Comparison of ENCODE assay signal across 12 cellular contexts in genomic region chr9:81562221-81563019, GRCh38.
DNase-seq lines count a peak whose midpoint lies in the region; ATAC-seq, FAIRE-seq and TF ChIP-seq lines count a peak whose summit lies in the region.
"Had no signal": no experiment of that assay in that cellular context is flagged by ENCODE, and none has a peak within 500 bp of the region (broad histone marks: within the 10 kb centered on the region; RNA-seq: fewer than 3 reads in every experiment).

No MANE protein-coding gene starts in this region.

- H3K4me2 ChIP-seq in smooth muscle cell = no peak overlapping the region

- no peak for FAIRE-seq in kidney (lab: Jason Lieb, UNC)
- FAIRE-seq: GM19239 had no signal

- H3K9ac ChIP-seq in kidney (ENCODE audit: low read length in 2 of 2) = no peak overlapping the region
- H3K9ac ChIP-seq in smooth muscle cell (ENCODE audit: low read depth) = no peak overlapping the region

- H3K79me2 ChIP-seq in smooth muscle cell (ENCODE audit: low read depth) = no peaks in the 10 kb centered on the region

- TF ChIP-seq CTCF in breast epithelium (IDR thresholded peaks at IDR 0.05) (no peak), kidney (IDR thresholded peaks at IDR 0.05; ENCODE audit: borderline replicate concordance, extremely low read depth, insufficient read depth) (no peak), smooth muscle cell (IDR thresholded peaks at IDR 0.05; ENCODE audit: borderline replicate concordance, insufficient read depth, poor library complexity, severe bottlenecking) (no peak), lower lobe of right lung (IDR thresholded peaks at IDR 0.05) (no peak)

- no peaks in the 10 kb centered on the region for H4K20me1 ChIP-seq in smooth muscle cell (ENCODE audit: low read depth)

- peak; percentile 52 for DNase-seq in HT-29 (ENCODE audit: low spot score)
- DNase-seq in breast epithelium (ENCODE audit: low spot score in 2 of 2) = peak; percentile 55 to 85
- peak; percentile 92 for DNase-seq in kidney
- DNase-seq in smooth muscle cell (lab: John Stamatoyannopoulos, UW; ENCODE audit: unreplicated experiment) = no peak
- no peak for DNase-seq in activated T-cell treated with anti-CD3 and anti-CD28 coated beads, Interleukin-2, amount 50 U/mL, for 1 hour
- no peak for DNase-seq in HUDEP-2 (lab: John Stamatoyannopoulos, UW; ENCODE audit: unreplicated experiment in 76 of 76)
- DNase-seq in activated effector memory CD4-positive, alpha-beta T cell treated with Interleukin-2 at 50 U/mL for 16 hours = no peak
- DNase-seq in lower lobe of right lung = no peak
- DNase-seq: GDM1, SIG-M5 had no signal

- H3F3A ChIP-seq in smooth muscle cell (ENCODE audit: low read depth) = peaks cover 16% of the 10 kb centered on the region

- H3K9me3 ChIP-seq in breast epithelium (no peaks in the 10 kb centered on the region), kidney (ENCODE audit: control insufficient read depth in 1 of 2, low read length in 2 of 2) (no peaks in the 10 kb centered on the region), smooth muscle cell (replicated peaks; ENCODE audit: low read depth) (no peaks in the 10 kb centered on the region), lower lobe of right lung (no peaks in the 10 kb centered on the region)
- H3K9me3 ChIP-seq: ascending aorta had no signal

- H3K36me3 ChIP-seq in breast epithelium (no peaks in the 10 kb centered on the region), kidney (ENCODE audit: control insufficient read depth in 1 of 2, insufficient read depth in 2 of 2, low read length in 2 of 2) (no peaks in the 10 kb centered on the region), smooth muscle cell (ENCODE audit: low read depth) (no peaks in the 10 kb centered on the region), lower lobe of right lung (no peaks in the 10 kb centered on the region)
- H3K36me3 ChIP-seq: ascending aorta had no signal

- no peak for TF ChIP-seq POLR2A in breast epithelium (IDR thresholded peaks at IDR 0.05)

- no peak overlapping the region for H2AFZ ChIP-seq in smooth muscle cell (ENCODE audit: low read depth)

- H3K27ac ChIP-seq in breast epithelium = peak overlapping the region; percentile 65 to 90
- peak overlapping the region; percentile 52 to 67 for H3K27ac ChIP-seq in kidney (ENCODE audit: low read depth in 2 of 2, low read length in 2 of 2)
- peak overlapping the region; percentile 19 for H3K27ac ChIP-seq in smooth muscle cell (ENCODE audit: low read depth)
- no peak overlapping the region for H3K27ac ChIP-seq in lower lobe of right lung
- H3K27ac ChIP-seq: ascending aorta had no signal

- no peak for ATAC-seq in lower lobe of right lung

- no peaks in the 10 kb centered on the region for H3K27me3 ChIP-seq in breast epithelium
- no peaks in the 10 kb centered on the region for H3K27me3 ChIP-seq in smooth muscle cell (ENCODE audit: low read depth)
- H3K27me3 ChIP-seq in lower lobe of right lung (ENCODE audit: low read depth) = no peaks in the 10 kb centered on the region
- H3K27me3 ChIP-seq: ascending aorta had no signal

- intact Hi-C loops in breast epithelium (cut with DNase I; ENCODE audit: low total_unique reads) = no loop called here
- intact Hi-C loops in kidney (cut with DNase I) = no loop called here
- intact Hi-C loops in lower lobe of right lung (cut with DNase I) = no loop called here

- no peak overlapping the region for H3K4me3 ChIP-seq in breast epithelium
- no peak overlapping the region for H3K4me3 ChIP-seq in kidney (ENCODE audit: low read length in 2 of 2)
- no peak overlapping the region for H3K4me3 ChIP-seq in smooth muscle cell
- no peak overlapping the region for H3K4me3 ChIP-seq in lower lobe of right lung
- H3K4me3 ChIP-seq: ascending aorta had no signal

- H3K4me1 ChIP-seq in breast epithelium (peaks cover 3 to 11% of the 10 kb centered on the region in 2 donors), kidney (ENCODE audit: control insufficient read depth in 1 of 2, insufficient read depth in 1 of 2, low read depth in 1 of 2, low read length in 2 of 2) (peaks cover 5 to 10% of the 10 kb centered on the region in 2 donors), smooth muscle cell (ENCODE audit: low read depth) (peaks cover 29% of the 10 kb centered on the region), lower lobe of right lung (peaks cover 16% of the 10 kb centered on the region)

- WGBS in smooth muscle cell (ENCODE audit: low lambda C conversion rate) = 76% methylated on average over 10 of the region's 10 CpGs

Comparison
In these comparisons a context has a peak if more than half of its experiments do, and no peak if none do; other contexts are left out.
1. DNase-seq: peak in HT-29 (single experiment), breast epithelium (2 of 2) and kidney (single experiment); none in smooth muscle cell (single experiment), activated T-cell treated with anti-CD3 and anti-CD28 coated beads, Interleukin-2, amount 50 U/mL, for 1 hour (single experiment), HUDEP-2 (0 of 76), activated effector memory CD4-positive, alpha-beta T cell treated with Interleukin-2 at 50 U/mL for 16 hours (single experiment) and lower lobe of right lung (single experiment).